ENCODE assay signal across 2 cellular contexts in the genomic region with DNA sequence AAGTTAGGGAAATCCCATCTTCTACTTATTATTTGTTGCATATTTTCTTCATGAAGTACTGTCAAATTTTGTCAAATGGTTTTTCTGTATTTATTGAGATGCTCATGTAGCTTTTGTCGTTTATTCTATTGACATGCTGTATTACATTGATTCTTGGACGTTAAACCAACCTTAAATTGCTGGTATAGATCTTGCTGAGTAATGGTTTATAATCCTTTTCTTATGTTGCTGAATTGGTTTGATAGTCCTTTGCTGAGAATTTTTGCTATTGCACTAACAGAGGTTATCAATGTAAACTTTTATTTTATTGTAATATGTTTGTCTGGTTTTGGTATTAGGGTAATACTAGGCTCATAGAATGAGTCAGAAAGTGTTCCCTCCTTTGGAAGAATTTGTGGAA.
TF ChIP-seq lines count a peak whose summit lies in the region.

No MANE protein-coding gene starts in this region.

TF ChIP-seq in HepG2, 621 proteins besides CTCF, POLR2A, EP300 and RAD21:
- 0 out of 2 replicates have a peak, but pooled peaks have one; percentile 13 for TF ChIP-seq MAFF (IDR thresholded peaks at IDR 0.05; ENCODE audit: low read depth, low read length)
- TF ChIP-seq, protein P1, sequence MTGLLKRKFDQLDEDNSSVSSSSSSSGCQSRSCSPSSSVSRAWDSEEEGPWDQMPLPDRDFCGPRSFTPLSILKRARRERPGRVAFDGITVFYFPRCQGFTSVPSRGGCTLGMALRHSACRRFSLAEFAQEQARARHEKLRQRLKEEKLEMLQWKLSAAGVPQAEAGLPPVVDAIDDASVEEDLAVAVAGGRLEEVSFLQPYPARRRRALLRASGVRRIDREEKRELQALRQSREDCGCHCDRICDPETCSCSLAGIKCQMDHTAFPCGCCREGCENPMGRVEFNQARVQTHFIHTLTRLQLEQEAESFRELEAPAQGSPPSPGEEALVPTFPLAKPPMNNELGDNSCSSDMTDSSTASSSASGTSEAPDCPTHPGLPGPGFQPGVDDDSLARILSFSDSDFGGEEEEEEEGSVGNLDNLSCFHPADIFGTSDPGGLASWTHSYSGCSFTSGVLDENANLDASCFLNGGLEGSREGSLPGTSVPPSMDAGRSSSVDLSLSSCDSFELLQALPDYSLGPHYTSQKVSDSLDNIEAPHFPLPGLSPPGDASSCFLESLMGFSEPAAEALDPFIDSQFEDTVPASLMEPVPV (CRISPR knock-in tag; IDR thresholded peaks at IDR 0.05), result no peak
- TF ChIP-seq, protein P2, sequence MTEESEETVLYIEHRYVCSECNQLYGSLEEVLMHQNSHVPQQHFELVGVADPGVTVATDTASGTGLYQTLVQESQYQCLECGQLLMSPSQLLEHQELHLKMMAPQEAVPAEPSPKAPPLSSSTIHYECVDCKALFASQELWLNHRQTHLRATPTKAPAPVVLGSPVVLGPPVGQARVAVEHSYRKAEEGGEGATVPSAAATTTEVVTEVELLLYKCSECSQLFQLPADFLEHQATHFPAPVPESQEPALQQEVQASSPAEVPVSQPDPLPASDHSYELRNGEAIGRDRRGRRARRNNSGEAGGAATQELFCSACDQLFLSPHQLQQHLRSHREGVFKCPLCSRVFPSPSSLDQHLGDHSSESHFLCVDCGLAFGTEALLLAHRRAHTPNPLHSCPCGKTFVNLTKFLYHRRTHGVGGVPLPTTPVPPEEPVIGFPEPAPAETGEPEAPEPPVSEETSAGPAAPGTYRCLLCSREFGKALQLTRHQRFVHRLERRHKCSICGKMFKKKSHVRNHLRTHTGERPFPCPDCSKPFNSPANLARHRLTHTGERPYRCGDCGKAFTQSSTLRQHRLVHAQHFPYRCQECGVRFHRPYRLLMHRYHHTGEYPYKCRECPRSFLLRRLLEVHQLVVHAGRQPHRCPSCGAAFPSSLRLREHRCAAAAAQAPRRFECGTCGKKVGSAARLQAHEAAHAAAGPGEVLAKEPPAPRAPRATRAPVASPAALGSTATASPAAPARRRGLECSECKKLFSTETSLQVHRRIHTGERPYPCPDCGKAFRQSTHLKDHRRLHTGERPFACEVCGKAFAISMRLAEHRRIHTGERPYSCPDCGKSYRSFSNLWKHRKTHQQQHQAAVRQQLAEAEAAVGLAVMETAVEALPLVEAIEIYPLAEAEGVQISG (CRISPR knock-in tag; IDR thresholded peaks at IDR 0.05), result no peak
- no peak for TF ChIP-seq LCORL (IDR thresholded peaks at IDR 0.05)
- no peak for TF ChIP-seq LCORL (CRISPR knock-in tag; IDR thresholded peaks at IDR 0.05)
- no peak for TF ChIP-seq RARG (CRISPR knock-in tag; IDR thresholded peaks at IDR 0.05; ENCODE audit: low read depth)
- no peak for TF ChIP-seq NFATC3 (CRISPR knock-in tag; IDR thresholded peaks at IDR 0.05)
- TF ChIP-seq ZNF30 (CRISPR knock-in tag; IDR thresholded peaks at IDR 0.05), result no peak

TF ChIP-seq in K562, 482 proteins besides CTCF, POLR2A, EP300 and RAD21:
- TF ChIP-seq C11orf30 (IDR thresholded peaks at IDR 0.05; ENCODE audit: low read depth) (peak; percentile 58), NR2C2 (CRISPR knock-in tag; IDR thresholded peaks at IDR 0.05) (no peak), NR2C2 (tag; IDR thresholded peaks at IDR 0.05) (no peak), CBX1 (IDR thresholded peaks at IDR 0.05; ENCODE audit: low read depth) (no peak), MAFG (tag; conservative IDR thresholded peaks at IDR 0.05) (0 out of 2 replicates have a peak, but pooled peaks have one; percentile 10), HEY1 (CRISPR knock-in tag; IDR thresholded peaks at IDR 0.05; ENCODE audit: borderline replicate concordance) (no peak), KDM4B (IDR thresholded peaks at IDR 0.05; ENCODE audit: borderline replicate concordance in 2 of 2, low read depth in 1 of 2) (no peak), ZNF316 (IDR thresholded peaks at IDR 0.05) (peak; percentile 81), RAD51 (IDR thresholded peaks at IDR 0.05; ENCODE audit: borderline replicate concordance, low read depth) (no peak)
- TF ChIP-seq, protein P3, sequence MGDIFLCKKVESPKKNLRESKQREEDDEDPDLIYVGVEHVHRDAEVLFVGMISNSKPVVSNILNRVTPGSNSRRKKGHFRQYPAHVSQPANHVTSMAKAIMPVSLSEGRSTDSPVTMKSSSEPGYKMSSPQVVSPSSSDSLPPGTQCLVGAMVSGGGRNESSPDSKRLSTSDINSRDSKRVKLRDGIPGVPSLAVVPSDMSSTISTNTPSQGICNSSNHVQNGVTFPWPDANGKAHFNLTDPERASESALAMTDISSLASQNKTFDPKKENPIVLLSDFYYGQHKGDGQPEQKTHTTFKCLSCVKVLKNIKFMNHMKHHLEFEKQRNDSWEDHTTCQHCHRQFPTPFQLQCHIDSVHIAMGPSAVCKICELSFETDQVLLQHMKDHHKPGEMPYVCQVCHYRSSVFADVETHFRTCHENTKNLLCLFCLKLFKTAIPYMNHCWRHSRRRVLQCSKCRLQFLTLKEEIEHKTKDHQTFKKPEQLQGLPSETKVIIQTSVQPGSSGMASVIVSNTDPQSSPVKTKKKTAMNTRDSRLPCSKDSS (IDR thresholded peaks at IDR 0.05; ENCODE audit: low read depth, partially characterized antibody), result no peak
- TF ChIP-seq, protein P4, sequence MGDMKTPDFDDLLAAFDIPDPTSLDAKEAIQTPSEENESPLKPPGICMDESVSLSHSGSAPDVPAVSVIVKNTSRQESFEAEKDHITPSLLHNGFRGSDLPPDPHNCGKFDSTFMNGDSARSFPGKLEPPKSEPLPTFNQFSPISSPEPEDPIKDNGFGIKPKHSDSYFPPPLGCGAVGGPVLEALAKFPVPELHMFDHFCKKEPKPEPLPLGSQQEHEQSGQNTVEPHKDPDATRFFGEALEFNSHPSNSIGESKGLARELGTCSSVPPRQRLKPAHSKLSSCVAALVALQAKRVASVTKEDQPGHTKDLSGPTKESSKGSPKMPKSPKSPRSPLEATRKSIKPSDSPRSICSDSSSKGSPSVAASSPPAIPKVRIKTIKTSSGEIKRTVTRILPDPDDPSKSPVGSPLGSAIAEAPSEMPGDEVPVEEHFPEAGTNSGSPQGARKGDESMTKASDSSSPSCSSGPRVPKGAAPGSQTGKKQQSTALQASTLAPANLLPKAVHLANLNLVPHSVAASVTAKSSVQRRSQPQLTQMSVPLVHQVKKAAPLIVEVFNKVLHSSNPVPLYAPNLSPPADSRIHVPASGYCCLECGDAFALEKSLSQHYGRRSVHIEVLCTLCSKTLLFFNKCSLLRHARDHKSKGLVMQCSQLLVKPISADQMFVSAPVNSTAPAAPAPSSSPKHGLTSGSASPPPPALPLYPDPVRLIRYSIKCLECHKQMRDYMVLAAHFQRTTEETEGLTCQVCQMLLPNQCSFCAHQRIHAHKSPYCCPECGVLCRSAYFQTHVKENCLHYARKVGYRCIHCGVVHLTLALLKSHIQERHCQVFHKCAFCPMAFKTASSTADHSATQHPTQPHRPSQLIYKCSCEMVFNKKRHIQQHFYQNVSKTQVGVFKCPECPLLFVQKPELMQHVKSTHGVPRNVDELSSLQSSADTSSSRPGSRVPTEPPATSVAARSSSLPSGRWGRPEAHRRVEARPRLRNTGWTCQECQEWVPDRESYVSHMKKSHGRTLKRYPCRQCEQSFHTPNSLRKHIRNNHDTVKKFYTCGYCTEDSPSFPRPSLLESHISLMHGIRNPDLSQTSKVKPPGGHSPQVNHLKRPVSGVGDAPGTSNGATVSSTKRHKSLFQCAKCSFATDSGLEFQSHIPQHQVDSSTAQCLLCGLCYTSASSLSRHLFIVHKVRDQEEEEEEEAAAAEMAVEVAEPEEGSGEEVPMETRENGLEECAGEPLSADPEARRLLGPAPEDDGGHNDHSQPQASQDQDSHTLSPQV (IDR thresholded peaks at IDR 0.05), result no peak
TF ChIP-seq in K562: peak in this region for 3.
